9 cellular contexts compared by ENCODE assay signal in genomic region chr20:16801919-16802651, GRCh38. TPM values are rescaled to one million over a fixed set of nuclear protein-coding genes. Genes with fewer than 3 reads are reported as not detected.
DNase-seq lines count a peak whose midpoint lies in the region; ATAC-seq lines count a peak whose summit lies in the region.
"Had no signal": no experiment of that assay in that cellular context is flagged by ENCODE, and none has a peak within 500 bp of the region (broad histone marks: within the 10 kb centered on the region; RNA-seq: fewer than 3 reads in every experiment).

No MANE protein-coding gene starts in this region.

- peaks cover 32% of the 10 kb centered on the region for H3K27me3 Mint-ChIP-seq in T-helper 2 cell treated with Interferon-gamma antibody and Interleukin-4, amounts not matched to agents 5 μg/mL and 100 μg/mL, for 36 hours (ENCODE audit: low read depth)
- H3K27me3 Mint-ChIP-seq in activated CD4-positive, alpha-beta T cell treated with anti-CD3 and anti-CD28 coated beads for 36 hours, result peaks cover 43% of the 10 kb centered on the region
- H3K27me3 Mint-ChIP-seq in stimulated activated naive B cell treated with anti-CD40 and anti-IgM and Interleukin-4, amounts not matched to agents 10 μg/mL and 1 μg/mL and 100 μg/mL, for 72 hours, result peaks cover 51 to 55% of the 10 kb centered on the region in 2 donors

- CTCF ChIA-PET in activated CD4-positive, alpha-beta T cell treated with anti-CD3 and anti-CD28 coated beads for 36 hours (lab: Charles Lee), result interaction anchor here (0.7 to 3.8 kb wide), 13 partner anchors 9 to 726 kb away, joined by 3 to 29 read pairs (median 5); no protein-coding TSS in a partner anchor

- H3K4me1 Mint-ChIP-seq in T-helper 2 cell treated with Interferon-gamma antibody and Interleukin-4, amounts not matched to agents 5 μg/mL and 100 μg/mL, for 36 hours (ENCODE audit: low read depth), result no peaks in the 10 kb centered on the region
- no peaks in the 10 kb centered on the region for H3K4me1 Mint-ChIP-seq in activated CD4-positive, alpha-beta T cell treated with anti-CD3 and anti-CD28 coated beads for 36 hours
- peaks cover 0 to 5% of the 10 kb centered on the region in 2 donors for H3K4me1 Mint-ChIP-seq in stimulated activated naive B cell treated with anti-CD40 and anti-IgM and Interleukin-4, amounts not matched to agents 10 μg/mL and 1 μg/mL and 100 μg/mL, for 72 hours

- intact Hi-C loops in activated CD4-positive, alpha-beta T cell treated with anti-CD3 and anti-CD28 coated beads for 36 hours (cut with DNase I, micrococcal nuclease), result loop anchor here (1.0 to 10.0 kb wide), 4 partner anchors 629 to 1195 kb away; no protein-coding TSS in a partner anchor

- DNase-seq in T-helper 2 cell, result peak in 3 of 5 experiments; percentile 28 to 39 (median 38)
- no peak for DNase-seq in T-helper 2 cell treated with Interferon-gamma antibody and Interleukin-4, amounts not matched to agents 5 μg/mL and 100 μg/mL, for 36 hours (ENCODE audit: low spot score)
- peak; percentile 58 for DNase-seq in NCI-H2196 treated with DMSO at 0.1 percent for 48 hours (lab: John Stamatoyannopoulos, UW; ENCODE audit: unreplicated experiment)
- peak; percentile 79 for DNase-seq in activated CD4-positive, alpha-beta T cell treated with anti-CD3 and anti-CD28 coated beads for 36 hours
- peak; percentile 76 for DNase-seq in dermis blood vessel endothelial cell
- peak; percentile 64 for DNase-seq in medulla oblongata (ENCODE audit: extremely low spot score)
- peak; percentile 23 for DNase-seq in stimulated activated naive B cell treated with anti-CD40 and anti-IgM and Interleukin-4, amounts not matched to agents 10 μg/mL and 1 μg/mL and 100 μg/mL, for 72 hours

- POLR2A ChIA-PET in activated CD4-positive, alpha-beta T cell treated with anti-CD3 and anti-CD28 coated beads for 36 hours (lab: Charles Lee), result no interaction called here

- no peak overlapping the region for H3K27ac Mint-ChIP-seq in T-helper 2 cell treated with Interferon-gamma antibody and Interleukin-4, amounts not matched to agents 5 μg/mL and 100 μg/mL, for 36 hours
- no peak overlapping the region for H3K27ac Mint-ChIP-seq in activated CD4-positive, alpha-beta T cell treated with anti-CD3 and anti-CD28 coated beads for 36 hours
- no peak overlapping the region for H3K27ac Mint-ChIP-seq in stimulated activated naive B cell treated with anti-CD40 and anti-IgM and Interleukin-4, amounts not matched to agents 10 μg/mL and 1 μg/mL and 100 μg/mL, for 72 hours

- H3K36me3 Mint-ChIP-seq in T-helper 2 cell treated with Interferon-gamma antibody and Interleukin-4, amounts not matched to agents 5 μg/mL and 100 μg/mL, for 36 hours (ENCODE audit: low read depth), result no peaks in the 10 kb centered on the region
- H3K36me3 Mint-ChIP-seq in activated CD4-positive, alpha-beta T cell treated with anti-CD3 and anti-CD28 coated beads for 36 hours (ENCODE audit: low read depth), result no peaks in the 10 kb centered on the region
- H3K36me3 Mint-ChIP-seq in stimulated activated naive B cell treated with anti-CD40 and anti-IgM and Interleukin-4, amounts not matched to agents 10 μg/mL and 1 μg/mL and 100 μg/mL, for 72 hours, result no peaks in the 10 kb centered on the region

- H3K4me3 Mint-ChIP-seq in T-helper 2 cell treated with Interferon-gamma antibody and Interleukin-4, amounts not matched to agents 5 μg/mL and 100 μg/mL, for 36 hours, result no peak overlapping the region
- H3K4me3 Mint-ChIP-seq in activated CD4-positive, alpha-beta T cell treated with anti-CD3 and anti-CD28 coated beads for 36 hours, result no peak overlapping the region
- no peak overlapping the region for H3K4me3 Mint-ChIP-seq in stimulated activated naive B cell treated with anti-CD40 and anti-IgM and Interleukin-4, amounts not matched to agents 10 μg/mL and 1 μg/mL and 100 μg/mL, for 72 hours

- ATAC-seq in HG02973 (IDR thresholded peaks at IDR 0.05; ENCODE audit: unreplicated experiment), result peak; percentile 69
- no peak for ATAC-seq in activated CD4-positive, alpha-beta T cell treated with anti-CD3 and anti-CD28 coated beads for 36 hours
- peak in 1 of 2 donors; percentile 41 for ATAC-seq in stimulated activated naive B cell treated with anti-CD40 and anti-IgM and Interleukin-4, amounts not matched to agents 10 μg/mL and 1 μg/mL and 100 μg/mL, for 72 hours (replicated peaks)

- H3K9me3 Mint-ChIP-seq in T-helper 2 cell treated with Interferon-gamma antibody and Interleukin-4, amounts not matched to agents 5 μg/mL and 100 μg/mL, for 36 hours, result no peaks in the 10 kb centered on the region
- H3K9me3 Mint-ChIP-seq in activated CD4-positive, alpha-beta T cell treated with anti-CD3 and anti-CD28 coated beads for 36 hours (ENCODE audit: low read depth), result no peaks in the 10 kb centered on the region
- H3K9me3 Mint-ChIP-seq in stimulated activated naive B cell treated with anti-CD40 and anti-IgM and Interleukin-4, amounts not matched to agents 10 μg/mL and 1 μg/mL and 100 μg/mL, for 72 hours, result peaks cover 0 to 2% of the 10 kb centered on the region in 2 donors

RNA-seq across cellular contexts. Expression of gene OTOR, which starts 53.9 kb away (rescaled TPM):
- not detected for total RNA-seq in activated CD4-positive, alpha-beta T cell treated with anti-CD3 and anti-CD28 coated beads for 36 hours
- not detected in 2 replicates for total RNA-seq in dermis blood vessel endothelial cell
- total RNA-seq: glomerular endothelial cell had no signal
